ENCODE assay signal across 1 cellular context in the genomic region with DNA sequence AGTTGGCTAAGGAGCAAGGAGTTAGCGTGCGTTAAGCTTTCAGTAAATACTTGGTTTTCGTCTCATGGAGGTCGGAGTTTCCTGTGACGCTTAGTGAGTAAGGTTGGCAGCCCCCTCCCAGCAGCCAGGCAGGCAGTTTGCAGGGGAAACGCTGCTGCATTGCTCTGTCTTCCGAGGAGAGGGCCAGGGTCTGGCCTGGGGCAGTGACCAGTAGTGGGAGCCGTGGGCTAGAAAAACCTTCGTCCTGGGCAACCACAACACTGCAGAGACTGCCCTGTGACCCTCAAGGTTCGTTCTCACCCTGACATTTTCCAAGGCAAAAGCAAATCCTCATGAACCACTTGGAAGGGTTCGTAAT.
TF ChIP-seq lines count a peak whose summit lies in the region.

No MANE protein-coding gene starts in this region.

TF ChIP-seq in HepG2, 621 proteins besides CTCF, POLR2A, EP300 and RAD21 (continued from another document):
- TF ChIP-seq, protein P1, sequence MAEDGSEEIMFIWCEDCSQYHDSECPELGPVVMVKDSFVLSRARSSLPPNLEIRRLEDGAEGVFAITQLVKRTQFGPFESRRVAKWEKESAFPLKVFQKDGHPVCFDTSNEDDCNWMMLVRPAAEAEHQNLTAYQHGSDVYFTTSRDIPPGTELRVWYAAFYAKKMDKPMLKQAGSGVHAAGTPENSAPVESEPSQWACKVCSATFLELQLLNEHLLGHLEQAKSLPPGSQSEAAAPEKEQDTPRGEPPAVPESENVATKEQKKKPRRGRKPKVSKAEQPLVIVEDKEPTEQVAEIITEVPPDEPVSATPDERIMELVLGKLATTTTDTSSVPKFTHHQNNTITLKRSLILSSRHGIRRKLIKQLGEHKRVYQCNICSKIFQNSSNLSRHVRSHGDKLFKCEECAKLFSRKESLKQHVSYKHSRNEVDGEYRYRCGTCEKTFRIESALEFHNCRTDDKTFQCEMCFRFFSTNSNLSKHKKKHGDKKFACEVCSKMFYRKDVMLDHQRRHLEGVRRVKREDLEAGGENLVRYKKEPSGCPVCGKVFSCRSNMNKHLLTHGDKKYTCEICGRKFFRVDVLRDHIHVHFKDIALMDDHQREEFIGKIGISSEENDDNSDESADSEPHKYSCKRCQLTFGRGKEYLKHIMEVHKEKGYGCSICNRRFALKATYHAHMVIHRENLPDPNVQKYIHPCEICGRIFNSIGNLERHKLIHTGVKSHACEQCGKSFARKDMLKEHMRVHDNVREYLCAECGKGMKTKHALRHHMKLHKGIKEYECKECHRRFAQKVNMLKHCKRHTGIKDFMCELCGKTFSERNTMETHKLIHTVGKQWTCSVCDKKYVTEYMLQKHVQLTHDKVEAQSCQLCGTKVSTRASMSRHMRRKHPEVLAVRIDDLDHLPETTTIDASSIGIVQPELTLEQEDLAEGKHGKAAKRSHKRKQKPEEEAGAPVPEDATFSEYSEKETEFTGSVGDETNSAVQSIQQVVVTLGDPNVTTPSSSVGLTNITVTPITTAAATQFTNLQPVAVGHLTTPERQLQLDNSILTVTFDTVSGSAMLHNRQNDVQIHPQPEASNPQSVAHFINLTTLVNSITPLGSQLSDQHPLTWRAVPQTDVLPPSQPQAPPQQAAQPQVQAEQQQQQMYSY (CRISPR knock-in tag; IDR thresholded peaks at IDR 0.05): no peak
- no peak for TF ChIP-seq SOX6 (IDR thresholded peaks at IDR 0.05)
- TF ChIP-seq SOX6 (CRISPR knock-in tag; IDR thresholded peaks at IDR 0.05): peak; percentile 15; the same call in 1 of the 2 replicates
- TF ChIP-seq RXRA (CRISPR knock-in tag; IDR thresholded peaks at IDR 0.05): no peak
- TF ChIP-seq FLYWCH1 (CRISPR knock-in tag; IDR thresholded peaks at IDR 0.05): no peak
- no peak for TF ChIP-seq MEIS2 (CRISPR knock-in tag; IDR thresholded peaks at IDR 0.05)
- TF ChIP-seq, protein P2, sequence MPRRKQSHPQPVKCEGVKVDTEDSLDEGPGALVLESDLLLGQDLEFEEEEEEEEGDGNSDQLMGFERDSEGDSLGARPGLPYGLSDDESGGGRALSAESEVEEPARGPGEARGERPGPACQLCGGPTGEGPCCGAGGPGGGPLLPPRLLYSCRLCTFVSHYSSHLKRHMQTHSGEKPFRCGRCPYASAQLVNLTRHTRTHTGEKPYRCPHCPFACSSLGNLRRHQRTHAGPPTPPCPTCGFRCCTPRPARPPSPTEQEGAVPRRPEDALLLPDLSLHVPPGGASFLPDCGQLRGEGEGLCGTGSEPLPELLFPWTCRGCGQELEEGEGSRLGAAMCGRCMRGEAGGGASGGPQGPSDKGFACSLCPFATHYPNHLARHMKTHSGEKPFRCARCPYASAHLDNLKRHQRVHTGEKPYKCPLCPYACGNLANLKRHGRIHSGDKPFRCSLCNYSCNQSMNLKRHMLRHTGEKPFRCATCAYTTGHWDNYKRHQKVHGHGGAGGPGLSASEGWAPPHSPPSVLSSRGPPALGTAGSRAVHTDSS (CRISPR knock-in tag; conservative IDR thresholded peaks at IDR 0.05): no peak
- TF ChIP-seq CBX5 (CRISPR knock-in tag; IDR thresholded peaks at IDR 0.05; ENCODE audit: borderline replicate concordance): no peak
- TF ChIP-seq ZZZ3 (CRISPR knock-in tag; IDR thresholded peaks at IDR 0.05; ENCODE audit: borderline replicate concordance): no peak
- TF ChIP-seq, protein P3, sequence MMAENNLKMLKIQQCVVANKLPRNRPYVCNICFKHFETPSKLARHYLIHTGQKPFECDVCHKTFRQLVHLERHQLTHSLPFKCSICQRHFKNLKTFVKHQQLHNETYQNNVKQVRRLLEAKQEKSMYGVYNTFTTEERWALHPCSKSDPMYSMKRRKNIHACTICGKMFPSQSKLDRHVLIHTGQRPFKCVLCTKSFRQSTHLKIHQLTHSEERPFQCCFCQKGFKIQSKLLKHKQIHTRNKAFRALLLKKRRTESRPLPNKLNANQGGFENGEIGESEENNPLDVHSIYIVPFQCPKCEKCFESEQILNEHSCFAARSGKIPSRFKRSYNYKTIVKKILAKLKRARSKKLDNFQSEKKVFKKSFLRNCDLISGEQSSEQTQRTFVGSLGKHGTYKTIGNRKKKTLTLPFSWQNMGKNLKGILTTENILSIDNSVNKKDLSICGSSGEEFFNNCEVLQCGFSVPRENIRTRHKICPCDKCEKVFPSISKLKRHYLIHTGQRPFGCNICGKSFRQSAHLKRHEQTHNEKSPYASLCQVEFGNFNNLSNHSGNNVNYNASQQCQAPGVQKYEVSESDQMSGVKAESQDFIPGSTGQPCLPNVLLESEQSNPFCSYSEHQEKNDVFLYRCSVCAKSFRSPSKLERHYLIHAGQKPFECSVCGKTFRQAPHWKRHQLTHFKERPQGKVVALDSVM (CRISPR knock-in tag; IDR thresholded peaks at IDR 0.05): peak; percentile 61
- TF ChIP-seq ZNF501 (CRISPR knock-in tag; IDR thresholded peaks at IDR 0.05): peak; percentile 47
- TF ChIP-seq, protein P4, sequence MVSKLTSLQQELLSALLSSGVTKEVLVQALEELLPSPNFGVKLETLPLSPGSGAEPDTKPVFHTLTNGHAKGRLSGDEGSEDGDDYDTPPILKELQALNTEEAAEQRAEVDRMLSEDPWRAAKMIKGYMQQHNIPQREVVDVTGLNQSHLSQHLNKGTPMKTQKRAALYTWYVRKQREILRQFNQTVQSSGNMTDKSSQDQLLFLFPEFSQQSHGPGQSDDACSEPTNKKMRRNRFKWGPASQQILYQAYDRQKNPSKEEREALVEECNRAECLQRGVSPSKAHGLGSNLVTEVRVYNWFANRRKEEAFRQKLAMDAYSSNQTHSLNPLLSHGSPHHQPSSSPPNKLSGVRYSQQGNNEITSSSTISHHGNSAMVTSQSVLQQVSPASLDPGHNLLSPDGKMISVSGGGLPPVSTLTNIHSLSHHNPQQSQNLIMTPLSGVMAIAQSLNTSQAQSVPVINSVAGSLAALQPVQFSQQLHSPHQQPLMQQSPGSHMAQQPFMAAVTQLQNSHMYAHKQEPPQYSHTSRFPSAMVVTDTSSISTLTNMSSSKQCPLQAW (CRISPR knock-in tag; IDR thresholded peaks at IDR 0.05): no peak; the same call in none of the 2 replicates
- no peak for TF ChIP-seq ZNF30 (CRISPR knock-in tag; IDR thresholded peaks at IDR 0.05)
- TF ChIP-seq ZNF547 (CRISPR knock-in tag; IDR thresholded peaks at IDR 0.05): 0 out of 2 replicates have a peak, but pooled peaks have one; percentile 10
- no peak for TF ChIP-seq ZNF557 (CRISPR knock-in tag; IDR thresholded peaks at IDR 0.05)
- no peak for TF ChIP-seq CENPX (CRISPR knock-in tag; IDR thresholded peaks at IDR 0.05)
- no peak for TF ChIP-seq SIX1 (CRISPR knock-in tag; IDR thresholded peaks at IDR 0.05; ENCODE audit: borderline replicate concordance)
- no peak for TF ChIP-seq KDM4B (CRISPR knock-in tag; IDR thresholded peaks at IDR 0.05)
- no peak for TF ChIP-seq ZEB1 (IDR thresholded peaks at IDR 0.05; ENCODE audit: insufficient replicate concordance, low read depth)
- no peak for TF ChIP-seq HNF4G (IDR thresholded peaks at IDR 0.05; ENCODE audit: borderline replicate concordance, low read depth, low read length)
- TF ChIP-seq HNF4G (CRISPR knock-in tag; IDR thresholded peaks at IDR 0.05; ENCODE audit: borderline replicate concordance, low read depth): 0 out of 2 replicates have a peak, but pooled peaks have one; percentile 11
- TF ChIP-seq SMAD9 (CRISPR knock-in tag; IDR thresholded peaks at IDR 0.05): no peak
- TF ChIP-seq, protein P5, sequence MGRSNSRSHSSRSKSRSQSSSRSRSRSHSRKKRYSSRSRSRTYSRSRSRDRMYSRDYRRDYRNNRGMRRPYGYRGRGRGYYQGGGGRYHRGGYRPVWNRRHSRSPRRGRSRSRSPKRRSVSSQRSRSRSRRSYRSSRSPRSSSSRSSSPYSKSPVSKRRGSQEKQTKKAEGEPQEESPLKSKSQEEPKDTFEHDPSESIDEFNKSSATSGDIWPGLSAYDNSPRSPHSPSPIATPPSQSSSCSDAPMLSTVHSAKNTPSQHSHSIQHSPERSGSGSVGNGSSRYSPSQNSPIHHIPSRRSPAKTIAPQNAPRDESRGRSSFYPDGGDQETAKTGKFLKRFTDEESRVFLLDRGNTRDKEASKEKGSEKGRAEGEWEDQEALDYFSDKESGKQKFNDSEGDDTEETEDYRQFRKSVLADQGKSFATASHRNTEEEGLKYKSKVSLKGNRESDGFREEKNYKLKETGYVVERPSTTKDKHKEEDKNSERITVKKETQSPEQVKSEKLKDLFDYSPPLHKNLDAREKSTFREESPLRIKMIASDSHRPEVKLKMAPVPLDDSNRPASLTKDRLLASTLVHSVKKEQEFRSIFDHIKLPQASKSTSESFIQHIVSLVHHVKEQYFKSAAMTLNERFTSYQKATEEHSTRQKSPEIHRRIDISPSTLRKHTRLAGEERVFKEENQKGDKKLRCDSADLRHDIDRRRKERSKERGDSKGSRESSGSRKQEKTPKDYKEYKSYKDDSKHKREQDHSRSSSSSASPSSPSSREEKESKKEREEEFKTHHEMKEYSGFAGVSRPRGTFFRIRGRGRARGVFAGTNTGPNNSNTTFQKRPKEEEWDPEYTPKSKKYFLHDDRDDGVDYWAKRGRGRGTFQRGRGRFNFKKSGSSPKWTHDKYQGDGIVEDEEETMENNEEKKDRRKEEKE (IDR thresholded peaks at IDR 0.05): no peak
- TF ChIP-seq ZNF790 (CRISPR knock-in tag; IDR thresholded peaks at IDR 0.05; ENCODE audit: borderline replicate concordance): 0 out of 2 replicates have a peak, but pooled peaks have one; percentile 2
